Comparison of ENCODE assay signal across 8 cellular contexts in genomic region chr11:121416909-121417567, GRCh38.
DNase-seq lines count a peak whose midpoint lies in the region; ATAC-seq, FAIRE-seq and TF ChIP-seq lines count a peak whose summit lies in the region.

No MANE protein-coding gene starts in this region.

- no peaks in the 10 kb centered on the region for H3K27me3 ChIP-seq in KMS-11 (ENCODE audit: insufficient read depth, low read depth)

- H3K9me3 Mint-ChIP-seq in nephron = no peaks in the 10 kb centered on the region

- DNase-seq in AG09319 (ENCODE audit: extremely low read depth, low read depth) (peak; percentile 84), urothelium cell line (ENCODE audit: low spot score) (peak; percentile 70), D721Med (ENCODE audit: insufficient read length, low spot score) (no peak)
- DNase-seq in effector CD4-positive, alpha-beta T cell = peak; percentile 17

- peak overlapping the region; percentile 75 for H3K27ac ChIP-seq in KMS-11

- ATAC-seq in GM21360 (IDR thresholded peaks at IDR 0.05; ENCODE audit: unreplicated experiment) = peak; percentile 48
- ATAC-seq in activated CD4-positive, CD25-positive, alpha-beta regulatory T cell treated with anti-CD3 and anti-CD28 coated beads, Interleukin-2, amount 50 U/mL, for 24 hours = peak; percentile 15 to 31

- H3K36me3 ChIP-seq in KMS-11 (ENCODE audit: insufficient read depth) = no peaks in the 10 kb centered on the region

- no peak overlapping the region; the same call in 1 of the 2 replicates for H3K9ac ChIP-seq in KMS-11

- H3K36me3 Mint-ChIP-seq in nephron (ENCODE audit: low read depth) = no peaks in the 10 kb centered on the region

- peaks cover 7% of the 10 kb centered on the region for H3K27me3 Mint-ChIP-seq in nephron (ENCODE audit: low read depth)

- H3K4me2 ChIP-seq in KMS-11 = peak overlapping the region; percentile 63; the same call in 1 of the 2 replicates

- no peak overlapping the region for H3K4me3 ChIP-seq in KMS-11 (IDR thresholded peaks at IDR 0.05; ENCODE audit: insufficient read depth, low read depth, low read length)

- peaks cover 67% of the 10 kb centered on the region for H3K4me1 ChIP-seq in KMS-11 (ENCODE audit: low read depth, poor library complexity, severe bottlenecking)

- H3K4me3 Mint-ChIP-seq in nephron = no peak overlapping the region

- H2AFZ ChIP-seq in KMS-11 (ENCODE audit: low read depth) = no peak overlapping the region

- FAIRE-seq in urothelium cell line (lab: Jason Lieb, UNC) = no peak
- FAIRE-seq in D721Med (lab: Jason Lieb, UNC) = no peak

- TF ChIP-seq CTCF in AG09319 (IDR thresholded peaks at IDR 0.05; ENCODE audit: low read depth, low read length) (no peak), KMS-11 (conservative IDR thresholded peaks at IDR 0.05; ENCODE audit: low read depth, low read length) (no peak), nephron (IDR thresholded peaks at IDR 0.05; ENCODE audit: unreplicated experiment in 3 of 3) (no peak), D721Med (IDR thresholded peaks at IDR 0.05; ENCODE audit: insufficient read depth, missing control alignments) (no peak)

- no peaks in the 10 kb centered on the region for H4K20me1 ChIP-seq in KMS-11 (ENCODE audit: insufficient read depth)

- no peaks in the 10 kb centered on the region for H3K79me2 ChIP-seq in KMS-11 (ENCODE audit: insufficient read depth, low read depth)

- peaks cover 22% of the 10 kb centered on the region for H3K4me1 Mint-ChIP-seq in nephron

- peak overlapping the region in 2 of 3 experiments; percentile 60 to 66 for H3K27ac Mint-ChIP-seq in nephron
